ENCODE assay signal across 11 cellular contexts in genomic region chr2:3127279-3127690, GRCh38.
DNase-seq lines count a peak whose midpoint lies in the region; ATAC-seq and TF ChIP-seq lines count a peak whose summit lies in the region.
"Had no signal": no experiment of that assay in that cellular context is flagged by ENCODE, and none has a peak within 500 bp of the region (broad histone marks: within the 10 kb centered on the region; RNA-seq: fewer than 3 reads in every experiment).

No MANE protein-coding gene starts in this region.

- no peak overlapping the region for H3K9ac ChIP-seq in mammary epithelial cell (ENCODE audit: insufficient read depth, low read length)
- H3K9ac ChIP-seq: neural progenitor cell had no signal

- H4K20me1 ChIP-seq in mammary epithelial cell (ENCODE audit: insufficient read depth, low read length), result no peaks in the 10 kb centered on the region

- no peaks in the 10 kb centered on the region for H3K79me2 ChIP-seq in mammary epithelial cell (ENCODE audit: insufficient read depth, low read length)

- intact Hi-C loops in mammary epithelial cell (cut with micrococcal nuclease), result no loop called here

- H3K27me3 ChIP-seq in mammary epithelial cell (ENCODE audit: insufficient read depth, low read length), result no peaks in the 10 kb centered on the region
- H3K27me3 ChIP-seq: adrenal gland, neural progenitor cell had no signal

- WGBS in mammary epithelial cell (ENCODE audit: low coverage, missing lambda C conversion rate), result 80% methylated on average over 15 of the region's 15 CpGs

- in situ Hi-C loops in mammary epithelial cell (cut with MboI; ENCODE audit: low sequenced_read_pairs in 2 of 2), result no loop called here

- H3K4me1 ChIP-seq in mammary epithelial cell (ENCODE audit: insufficient read depth, low read length), result no peaks in the 10 kb centered on the region
- H3K4me1 ChIP-seq: adrenal gland had no signal

- H3K36me3 Mint-ChIP-seq in glutamatergic neuron (ENCODE audit: unreplicated experiment), result no peaks in the 10 kb centered on the region
- no peaks in the 10 kb centered on the region for H3K36me3 Mint-ChIP-seq in chondrocyte (ENCODE audit: low read depth)
- H3K36me3 Mint-ChIP-seq: neural progenitor cell had no signal

- H2AFZ ChIP-seq in mammary epithelial cell (ENCODE audit: low read depth, low read length), result no peak overlapping the region
- H2AFZ ChIP-seq: neural progenitor cell had no signal

- peak overlapping the region; percentile 98 for H3K27ac Mint-ChIP-seq in glutamatergic neuron (ENCODE audit: unreplicated experiment)
- H3K27ac Mint-ChIP-seq in chondrocyte (ENCODE audit: unreplicated experiment), result no peak overlapping the region

- H3K27ac ChIP-seq in mammary epithelial cell (ENCODE audit: insufficient read depth, low read depth, low read length), result no peak overlapping the region
- H3K27ac ChIP-seq: neural progenitor cell had no signal

- peaks cover 8% of the 10 kb centered on the region for H3K27me3 Mint-ChIP-seq in glutamatergic neuron (ENCODE audit: unreplicated experiment)
- peaks cover 3% of the 10 kb centered on the region for H3K27me3 Mint-ChIP-seq in chondrocyte (ENCODE audit: low read depth)

- H3K9me3 Mint-ChIP-seq in glutamatergic neuron (ENCODE audit: unreplicated experiment) (peaks cover 5% of the 10 kb centered on the region), chondrocyte (ENCODE audit: low read depth) (no peaks in the 10 kb centered on the region)
- H3K9me3 Mint-ChIP-seq: neural progenitor cell had no signal

- dilution Hi-C loops in mammary epithelial cell (cut with HindIII; ENCODE audit: low sequenced_read_pairs), result no loop called here

- CTCF ChIA-PET in mammary epithelial cell (lab: Charles Lee; ENCODE audit: low non-redundant PET), result no interaction called here

- H3K4me2 ChIP-seq in mammary epithelial cell (ENCODE audit: insufficient read depth, low read depth, low read length), result no peak overlapping the region
- H3K4me2 ChIP-seq: neural progenitor cell had no signal

- H3K4me3 ChIP-seq in mammary epithelial cell (replicated peaks in 1 of 3; ENCODE audit: insufficient read depth in 1 of 3, low read depth in 2 of 3, low read length in 3 of 3), result no peak overlapping the region
- H3K4me3 ChIP-seq: adrenal gland, neural progenitor cell had no signal

- DNase-seq in EH (ENCODE audit: low read depth) (peak; percentile 16), NCI-H774 (lab: John Stamatoyannopoulos, UW) (peak; percentile 4), glutamatergic neuron (peak; percentile 40), chondrocyte (ENCODE audit: low spot score) (no peak), mammary epithelial cell (no peak), NCI-H526 treated with DMSO at 0.1 percent for 48 hours (lab: John Stamatoyannopoulos, UW) (no peak)
- DNase-seq: KBM-7 had no signal

- H3K9me3 ChIP-seq in mammary epithelial cell (replicated peaks; ENCODE audit: insufficient read depth, low read length), result peaks cover 2% of the 10 kb centered on the region
- H3K9me3 ChIP-seq: adrenal gland had no signal

- no TSS peak for BruUV-seq in mammary epithelial cell (replicated peaks; lab: Mats Ljungman, UMichigan)

- H3K36me3 ChIP-seq in mammary epithelial cell (ENCODE audit: insufficient read depth, low read length), result no peaks in the 10 kb centered on the region
- H3K36me3 ChIP-seq: adrenal gland, neural progenitor cell had no signal

- ATAC-seq in GM19468 (IDR thresholded peaks at IDR 0.05; ENCODE audit: extremely low read depth, unreplicated experiment), result peak; percentile 48
- ATAC-seq in GM19452 (IDR thresholded peaks at IDR 0.05; ENCODE audit: unreplicated experiment), result no peak

- TF ChIP-seq CTCF in glutamatergic neuron (IDR thresholded peaks at IDR 0.05; ENCODE audit: partially characterized antibody, unreplicated experiment) (no peak), chondrocyte (IDR thresholded peaks at IDR 0.05) (no peak), mammary epithelial cell (conservative IDR thresholded peaks at IDR 0.05 in 1 of 2, IDR thresholded peaks at IDR 0.05 in 1 of 2; ENCODE audit: extremely low read depth in 1 of 2, insufficient read depth in 1 of 2, low read depth in 1 of 2, low read length in 2 of 2) (no peak)

- peak overlapping the region; percentile 76 for H3K4me3 Mint-ChIP-seq in glutamatergic neuron (ENCODE audit: unreplicated experiment)
- no peak overlapping the region for H3K4me3 Mint-ChIP-seq in chondrocyte (ENCODE audit: unreplicated experiment)
- H3K4me3 Mint-ChIP-seq: neural progenitor cell had no signal

- peaks cover 44% of the 10 kb centered on the region for H3K4me1 Mint-ChIP-seq in glutamatergic neuron (ENCODE audit: low read depth, unreplicated experiment)
- peaks cover 6% of the 10 kb centered on the region for H3K4me1 Mint-ChIP-seq in chondrocyte (ENCODE audit: low read depth)

Comparison
In these comparisons a context has a peak if more than half of its experiments do, and no peak if none do; other contexts are left out.
1. DNase-seq: peak in EH (single experiment), NCI-H774 (single experiment) and glutamatergic neuron (single experiment); none in chondrocyte (single experiment), mammary epithelial cell (single experiment) and NCI-H526 treated with DMSO at 0.1 percent for 48 hours (single experiment).